In genomic region chr11:47991894-47992293, GRCh38 we compare ENCODE assay signal across 13 cellular contexts. TPM values are rescaled to one million over a fixed set of nuclear protein-coding genes. Genes with fewer than 3 reads are reported as not detected.
DNase-seq lines count a peak whose midpoint lies in the region; ATAC-seq and TF ChIP-seq lines count a peak whose summit lies in the region.
"Had no signal": no experiment of that assay in that cellular context is flagged by ENCODE, and none has a peak within 500 bp of the region (broad histone marks: within the 10 kb centered on the region; RNA-seq: fewer than 3 reads in every experiment).

No MANE protein-coding gene starts in this region.

- H3K4me2 ChIP-seq in PC-9 (no peak overlapping the region), smooth muscle cell (no peak overlapping the region)

- H3K4me1 ChIP-seq in PC-9 (replicated peaks; ENCODE audit: insufficient read depth) (peaks cover 53% of the 10 kb centered on the region), smooth muscle cell (ENCODE audit: low read depth) (peaks cover 8% of the 10 kb centered on the region)

- CTCF ChIA-PET in PC-9 (lab: Charles Lee): no interaction called here

- BruUV-seq in PC-9 (replicated peaks; lab: Mats Ljungman, UMichigan): no TSS peak

- H3K79me2 ChIP-seq in PC-9 (ENCODE audit: low read depth): peaks cover 91% of the 10 kb centered on the region
- H3K79me2 ChIP-seq in smooth muscle cell (ENCODE audit: low read depth): peaks cover 13% of the 10 kb centered on the region

- DNase-seq in activated T-cell treated with anti-CD3 and anti-CD28 coated beads, Interleukin-2, amount 50 U/mL, for 24 hours: no peak
- DNase-seq in activated T-cell treated with anti-CD3 and anti-CD28 coated beads for 4 hours: no peak
- DNase-seq in PC-9: no peak
- DNase-seq in epithelial cell of prostate (ENCODE audit: low read depth, low spot score): no peak
- no peak for DNase-seq in smooth muscle cell (lab: John Stamatoyannopoulos, UW; ENCODE audit: unreplicated experiment)
- no peak for DNase-seq in GM19240 (ENCODE audit: insufficient read length, low spot score)
- no peak for DNase-seq in OCI-M1 (lab: John Stamatoyannopoulos, UW)
- DNase-seq: esophagus squamous epithelium, NCI-H446 treated with DMSO at 0.1 percent for 48 hours had no signal

- H3K4me3 ChIP-seq in PC-9: no peak overlapping the region
- H3K4me3 ChIP-seq in smooth muscle cell: no peak overlapping the region
- H3K4me3 ChIP-seq: esophagus squamous epithelium had no signal

- H3K9me3 Mint-ChIP-seq in activated T-cell treated with anti-CD3 and anti-CD28 coated beads, Interleukin-2, amount 50 U/mL, for 24 hours: no peaks in the 10 kb centered on the region
- H3K9me3 Mint-ChIP-seq: T-helper 1 cell treated with Interleukin-12 subunit alpha and Interleukin-12 subunit beta and Interleukin-4 antibody, amounts not matched to agents 30 μg/mL and 1 μg/mL, for 36 hours had no signal

- 0 out of 2 replicates have a peak, but pooled peaks cover 5% of the 10 kb centered on the region for H3K36me3 ChIP-seq in PC-9 (ENCODE audit: low read depth)
- H3K36me3 ChIP-seq in smooth muscle cell (ENCODE audit: low read depth): no peaks in the 10 kb centered on the region
- H3K36me3 ChIP-seq: esophagus squamous epithelium had no signal

- H3K36me3 Mint-ChIP-seq in activated T-cell treated with anti-CD3 and anti-CD28 coated beads, Interleukin-2, amount 50 U/mL, for 24 hours (ENCODE audit: low read depth): peaks cover 12% of the 10 kb centered on the region

- peaks cover 65% of the 10 kb centered on the region for H3K4me1 Mint-ChIP-seq in activated T-cell treated with anti-CD3 and anti-CD28 coated beads, Interleukin-2, amount 50 U/mL, for 24 hours (ENCODE audit: low read depth)

- POLR2A ChIA-PET in PC-9 (lab: Charles Lee; ENCODE audit: unreplicated experiment): interaction anchor here (0.7 kb wide), 1 partner anchor 57 kb away, joined by 3 read pairs; no protein-coding TSS in a partner anchor

- no peaks in the 10 kb centered on the region for H3K9me2 ChIP-seq in PC-9 (ENCODE audit: insufficient read depth)

- H3F3A ChIP-seq in PC-9 (ENCODE audit: insufficient read depth, low read depth) (peaks cover 45% of the 10 kb centered on the region), smooth muscle cell (ENCODE audit: low read depth) (no peaks in the 10 kb centered on the region)

- no peaks in the 10 kb centered on the region for H3K27me3 Mint-ChIP-seq in activated T-cell treated with anti-CD3 and anti-CD28 coated beads, Interleukin-2, amount 50 U/mL, for 24 hours
- H3K27me3 Mint-ChIP-seq: progenitor cell of endocrine pancreas had no signal

- 96% methylated on average over 6 of the region's 6 CpGs for WGBS in smooth muscle cell (ENCODE audit: low lambda C conversion rate)

- no peak overlapping the region for H3K9ac ChIP-seq in smooth muscle cell (ENCODE audit: low read depth)

- intact Hi-C loops in PC-9 (cut with micrococcal nuclease; ENCODE audit: unreplicated experiment): loop anchor here (2.0 to 5.0 kb wide), 2 partner anchors 15 to 75 kb away; no protein-coding TSS in a partner anchor

- TF ChIP-seq CTCF in PC-9 (conservative IDR thresholded peaks at IDR 0.05): no peak
- TF ChIP-seq CTCF in smooth muscle cell (IDR thresholded peaks at IDR 0.05; ENCODE audit: borderline replicate concordance, insufficient read depth, poor library complexity, severe bottlenecking): no peak

- H3K27ac Mint-ChIP-seq in activated T-cell treated with anti-CD3 and anti-CD28 coated beads, Interleukin-2, amount 50 U/mL, for 24 hours: peak overlapping the region; percentile 58

- no peak overlapping the region for H2AFZ ChIP-seq in PC-9
- H2AFZ ChIP-seq in smooth muscle cell (ENCODE audit: low read depth): no peak overlapping the region

- ATAC-seq in HG02938 (IDR thresholded peaks at IDR 0.05; ENCODE audit: unreplicated experiment): no peak

- H3K9me3 ChIP-seq in PC-9 (ENCODE audit: insufficient read depth, low read depth) (no peaks in the 10 kb centered on the region), smooth muscle cell (replicated peaks; ENCODE audit: low read depth) (no peaks in the 10 kb centered on the region)
- H3K9me3 ChIP-seq: esophagus squamous epithelium had no signal

- H3K4me3 Mint-ChIP-seq in activated T-cell treated with anti-CD3 and anti-CD28 coated beads, Interleukin-2, amount 50 U/mL, for 24 hours: peak overlapping the region; percentile 51

- H3K27ac ChIP-seq in PC-9 (peak overlapping the region; percentile 62), epithelial cell of prostate (peak overlapping the region; percentile 50), smooth muscle cell (ENCODE audit: low read depth) (peak overlapping the region; percentile 66)
- H3K27ac ChIP-seq: coronary artery had no signal

- 0 out of 2 replicates have a peak, but pooled peaks cover under 1% of the 10 kb centered on the region for H4K20me1 ChIP-seq in PC-9 (ENCODE audit: insufficient read depth)
- H4K20me1 ChIP-seq in smooth muscle cell (ENCODE audit: low read depth): no peaks in the 10 kb centered on the region

- H3K27me3 ChIP-seq in PC-9 (ENCODE audit: insufficient read depth, low read depth) (no peaks in the 10 kb centered on the region), smooth muscle cell (ENCODE audit: low read depth) (no peaks in the 10 kb centered on the region)
- H3K27me3 ChIP-seq: esophagus squamous epithelium had no signal

RNA-seq across cellular contexts. Expression of gene PTPRJ, which starts 11.5 kb away (rescaled TPM):
- 43.3 and 43.7 TPM in 2 replicates for total RNA-seq in PC-9 (2021)
- 2.6 and 6.3 TPM in 2 replicates for total RNA-seq in smooth muscle cell
- polyA plus RNA-seq in smooth muscle cell: 1.5 and 1.7 TPM in 2 replicates
